In the genomic region with DNA sequence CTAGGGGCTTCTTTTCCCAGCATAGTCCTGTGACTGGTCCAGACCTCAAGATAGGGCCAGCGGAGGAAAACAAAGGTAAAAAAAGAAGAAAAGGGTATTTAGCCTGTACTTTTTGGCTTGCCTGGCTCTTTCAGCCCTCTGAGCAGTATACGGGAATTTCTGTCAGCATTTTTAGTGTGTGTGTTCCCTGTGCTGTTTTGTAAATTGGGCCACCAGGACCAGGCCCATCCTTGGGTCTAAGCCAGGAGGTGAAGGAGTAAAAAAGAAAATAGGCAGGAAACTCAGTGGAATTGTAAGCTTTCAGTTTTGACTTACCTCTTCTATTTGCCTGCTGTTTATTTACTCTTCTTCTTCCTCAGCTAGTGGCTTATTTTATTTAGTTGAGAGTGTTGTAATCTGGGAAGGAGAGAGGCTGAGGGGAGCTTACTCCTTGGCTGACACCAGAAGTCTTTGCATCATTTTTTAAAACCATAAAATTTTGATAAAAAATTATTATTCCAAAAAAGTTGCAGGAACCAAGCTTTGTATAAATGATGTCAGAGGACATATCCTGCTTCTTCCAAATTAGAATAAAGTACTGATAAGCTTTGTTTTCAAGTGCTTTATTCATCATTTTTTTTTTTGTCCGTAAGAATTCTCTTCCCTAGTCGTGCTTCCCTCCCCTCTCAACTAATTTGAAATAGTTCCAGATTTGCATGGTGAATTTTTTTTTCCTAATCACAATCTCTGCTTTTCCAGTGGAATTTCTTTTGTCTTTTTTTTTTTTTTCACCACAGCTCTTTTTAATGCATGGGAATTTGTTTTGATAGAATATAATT, we compare ENCODE assay signal across 10 cellular contexts.
DNase-seq lines count a peak whose midpoint lies in the region; ATAC-seq and TF ChIP-seq lines count a peak whose summit lies in the region.
"Had no signal": no experiment of that assay in that cellular context is flagged by ENCODE, and none has a peak within 500 bp of the region (broad histone marks: within the 10 kb centered on the region; RNA-seq: fewer than 3 reads in every experiment).

No MANE protein-coding gene starts in this region.

- TF ChIP-seq CTCF in brain microvascular endothelial cell (IDR thresholded peaks at IDR 0.05; ENCODE audit: low read depth, low read length, missing control alignments): no peak
- no peak for TF ChIP-seq CTCF in glutamatergic neuron (IDR thresholded peaks at IDR 0.05; ENCODE audit: partially characterized antibody, unreplicated experiment)

- DNase-seq in G401 (ENCODE audit: low spot score) (peak; percentile 71), brain microvascular endothelial cell (no peak), iris pigment epithelial cell (ENCODE audit: low read depth) (peak; percentile 66), sciatic nerve (ENCODE audit: low spot score) (no peak), nucleus accumbens (lab: John Stamatoyannopoulos, UW) (no peak), NCI-H2227 (lab: John Stamatoyannopoulos, UW; ENCODE audit: unreplicated experiment) (no peak), amniotic stem cell (lab: John Stamatoyannopoulos, UW) (no peak), glutamatergic neuron (no peak)
- DNase-seq: CD4-positive, CD25-positive, alpha-beta regulatory T cell had no signal

- H3K27ac Mint-ChIP-seq in glutamatergic neuron (ENCODE audit: unreplicated experiment): no peak overlapping the region

- H3K27ac ChIP-seq in brain microvascular endothelial cell: peak overlapping the region; percentile 6
- H3K27ac ChIP-seq: HL-60 had no signal

- H3K36me3 ChIP-seq in brain microvascular endothelial cell (replicated peaks): no peaks in the 10 kb centered on the region

- no peak overlapping the region for H3K4me3 ChIP-seq in brain microvascular endothelial cell (ENCODE audit: low read depth, low read length)

- H3K4me3 Mint-ChIP-seq in glutamatergic neuron (ENCODE audit: unreplicated experiment): no peak overlapping the region

- no peaks in the 10 kb centered on the region for H3K9me3 Mint-ChIP-seq in glutamatergic neuron (ENCODE audit: unreplicated experiment)

- in situ Hi-C loops in G401 (cut with HindIII; ENCODE audit: low sequenced_read_pairs) (no loop called here), brain microvascular endothelial cell (cut with HindIII; ENCODE audit: low pct_ligation_motif_present, low sequenced_read_pairs) (no loop called here)

- no peaks in the 10 kb centered on the region for H3K27me3 Mint-ChIP-seq in glutamatergic neuron (ENCODE audit: unreplicated experiment)
- H3K27me3 Mint-ChIP-seq: CD4-positive, CD25-positive, alpha-beta regulatory T cell had no signal

- no peaks in the 10 kb centered on the region for H3K27me3 ChIP-seq in brain microvascular endothelial cell (replicated peaks)

- intact Hi-C loops in sciatic nerve (cut with DNase I): no loop called here

- H3K4me1 Mint-ChIP-seq in glutamatergic neuron (ENCODE audit: low read depth, unreplicated experiment): peaks cover 7% of the 10 kb centered on the region

- peak; percentile 43 for ATAC-seq in sciatic nerve

- H3K36me3 Mint-ChIP-seq in glutamatergic neuron (ENCODE audit: unreplicated experiment): no peaks in the 10 kb centered on the region

Comparison
In these comparisons a context has a peak if more than half of its experiments do, and no peak if none do; other contexts are left out.
1. DNase-seq: peak in G401 (single experiment) and iris pigment epithelial cell (single experiment); none in brain microvascular endothelial cell (single experiment), sciatic nerve (single experiment), nucleus accumbens (0 of 56), NCI-H2227 (single experiment), amniotic stem cell (single experiment) and glutamatergic neuron (single experiment).